Comparison of ENCODE assay signal across 27 cellular contexts in the genomic region with DNA sequence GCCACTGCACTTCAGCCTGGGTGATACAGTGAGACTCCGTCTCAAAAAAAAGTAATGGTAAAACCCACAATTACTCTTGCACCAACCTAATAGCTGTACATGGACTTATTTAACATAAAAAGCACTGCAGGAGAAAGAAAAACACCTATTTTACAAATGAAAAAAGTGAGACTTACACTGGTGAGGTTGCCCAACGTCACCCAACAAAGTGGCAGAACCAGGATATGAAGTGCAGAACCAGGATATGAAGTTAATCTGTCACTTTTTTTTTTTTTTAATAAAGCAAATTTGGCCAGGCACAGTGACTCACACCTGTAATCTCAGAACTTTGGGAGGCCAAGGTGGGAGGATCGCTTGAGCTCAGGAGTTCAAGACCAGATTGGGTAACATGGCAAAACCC. TPM values are rescaled to one million over a fixed set of nuclear protein-coding genes. Genes with fewer than 3 reads are reported as not detected.
DNase-seq lines count a peak whose midpoint lies in the region; ATAC-seq lines count a peak whose summit lies in the region.
"Had no signal": no experiment of that assay in that cellular context is flagged by ENCODE, and none has a peak within 500 bp of the region (broad histone marks: within the 10 kb centered on the region; RNA-seq: fewer than 3 reads in every experiment).

No MANE protein-coding gene starts in this region.

- DNase-seq in activated T-cell treated with anti-CD3 and anti-CD28 coated beads, Interleukin-2, amount 50 U/mL, for 24 hours, result no peak
- DNase-seq in activated T-cell treated with anti-CD3 and anti-CD28 coated beads, Interleukin-2, amount 50 U/mL, for 48 hours, result no peak
- DNase-seq in naive thymus-derived CD8-positive, alpha-beta T cell, result no peak
- DNase-seq in NCI-H187 (lab: John Stamatoyannopoulos, UW), result no peak
- DNase-seq: activated CD4-positive, CD25-positive, alpha-beta regulatory T cell treated with anti-CD3 and anti-CD28 coated beads, Interleukin-2, amount 50 U/mL, for 72 hours; caudate nucleus; DMS153; foreskin fibroblast; head of caudate nucleus; left ventricle myocardium inferior; mesenchymal stem cell; NCI-H1417; NCI-H2029 treated with DMSO at 0.1 percent for 48 hours; NCI-H524 treated with DMSO at 0.1 percent for 48 hours; right cardiac atrium; stimulated activated CD4-positive, alpha-beta T cell treated with anti-CD3 and anti-CD28 coated beads, Interleukin-1b, Interleukin-23, amount 100 ng/mL, for 48 hours; thyroid gland; uterus had no signal

- H3K36me3 ChIP-seq in KOPT-K1 (ENCODE audit: insufficient read depth, low read length), result no peaks in the 10 kb centered on the region
- H3K36me3 ChIP-seq: esophagus muscularis mucosa, HAP-1, left ventricle myocardium inferior, thyroid gland, uterus had no signal

- H3K4me1 Mint-ChIP-seq in activated T-cell treated with anti-CD3 and anti-CD28 coated beads, Interleukin-2, amount 50 U/mL, for 24 hours (ENCODE audit: low read depth), result peaks cover 88% of the 10 kb centered on the region
- H3K4me1 Mint-ChIP-seq in activated T-helper 17 cell treated with anti-CD3 and anti-CD28 coated beads, Interleukin-2, amount 50 U/mL, for 72 hours, result peaks cover 48% of the 10 kb centered on the region
- H3K4me1 Mint-ChIP-seq in naive thymus-derived CD8-positive, alpha-beta T cell, result peaks cover 38 to 90% (median 82%) of the 10 kb centered on the region in 4 donors

- peak overlapping the region; percentile 95 for H3K27ac ChIP-seq in KOPT-K1 (ENCODE audit: low read depth, low read length, poor library complexity, severe bottlenecking)
- H3K27ac ChIP-seq: esophagus muscularis mucosa, KMS-11, left ventricle myocardium inferior, parathyroid adenoma, SK-N-MC, thyroid gland, uterus had no signal

- peak overlapping the region; percentile 95 for H3K27ac Mint-ChIP-seq in activated T-cell treated with anti-CD3 and anti-CD28 coated beads, Interleukin-2, amount 50 U/mL, for 24 hours
- H3K27ac Mint-ChIP-seq in activated T-helper 17 cell treated with anti-CD3 and anti-CD28 coated beads, Interleukin-2, amount 50 U/mL, for 72 hours, result peak overlapping the region; percentile 99
- peak overlapping the region; percentile 92 to 98 (median 95) for H3K27ac Mint-ChIP-seq in naive thymus-derived CD8-positive, alpha-beta T cell

- no peaks in the 10 kb centered on the region for H3K36me3 Mint-ChIP-seq in activated T-cell treated with anti-CD3 and anti-CD28 coated beads, Interleukin-2, amount 50 U/mL, for 24 hours (ENCODE audit: low read depth)
- H3K36me3 Mint-ChIP-seq in activated T-helper 17 cell treated with anti-CD3 and anti-CD28 coated beads, Interleukin-2, amount 50 U/mL, for 72 hours (ENCODE audit: low read depth), result no peaks in the 10 kb centered on the region
- no peaks in the 10 kb centered on the region for H3K36me3 Mint-ChIP-seq in naive thymus-derived CD8-positive, alpha-beta T cell

- H3K4me3 Mint-ChIP-seq in activated T-cell treated with anti-CD3 and anti-CD28 coated beads, Interleukin-2, amount 50 U/mL, for 24 hours, result no peak overlapping the region
- H3K4me3 Mint-ChIP-seq in activated T-helper 17 cell treated with anti-CD3 and anti-CD28 coated beads, Interleukin-2, amount 50 U/mL, for 72 hours, result peak overlapping the region; percentile 97
- H3K4me3 Mint-ChIP-seq in naive thymus-derived CD8-positive, alpha-beta T cell, result peak overlapping the region in 6 of 10 donors; percentile 16 to 65 (median 50)

- no peaks in the 10 kb centered on the region for H3K9me3 ChIP-seq in KOPT-K1 (ENCODE audit: insufficient read depth, low read length, poor library complexity, severe bottlenecking)
- H3K9me3 ChIP-seq: esophagus muscularis mucosa, HAP-1, left ventricle myocardium inferior, thyroid gland, uterus had no signal

- no peak for ATAC-seq in activated T-helper 17 cell treated with anti-CD3 and anti-CD28 coated beads, Interleukin-2, amount 50 U/mL, for 72 hours (replicated peaks)
- ATAC-seq in naive thymus-derived CD8-positive, alpha-beta T cell, result no peak
- ATAC-seq in GM19328 (IDR thresholded peaks at IDR 0.05; ENCODE audit: unreplicated experiment) (no peak), HG03571 (IDR thresholded peaks at IDR 0.05; ENCODE audit: unreplicated experiment) (no peak)
- ATAC-seq: right cardiac atrium had no signal

- POLR2A ChIA-PET in naive thymus-derived CD8-positive, alpha-beta T cell (lab: Charles Lee), result interaction anchor here (0.7 to 5.7 kb wide), 5 partner anchors 9 to 87 kb away, joined by 3 to 59 read pairs (median 8); a partner anchor contains a TSS

- peaks cover 4% of the 10 kb centered on the region for H3K9me3 Mint-ChIP-seq in activated T-cell treated with anti-CD3 and anti-CD28 coated beads, Interleukin-2, amount 50 U/mL, for 24 hours
- no peaks in the 10 kb centered on the region for H3K9me3 Mint-ChIP-seq in activated T-helper 17 cell treated with anti-CD3 and anti-CD28 coated beads, Interleukin-2, amount 50 U/mL, for 72 hours
- peaks cover 0 to 9% (median 0%) of the 10 kb centered on the region in 9 donors for H3K9me3 Mint-ChIP-seq in naive thymus-derived CD8-positive, alpha-beta T cell

- no peaks in the 10 kb centered on the region for H3K27me3 Mint-ChIP-seq in activated T-cell treated with anti-CD3 and anti-CD28 coated beads, Interleukin-2, amount 50 U/mL, for 24 hours
- H3K27me3 Mint-ChIP-seq in activated T-helper 17 cell treated with anti-CD3 and anti-CD28 coated beads, Interleukin-2, amount 50 U/mL, for 72 hours, result no peaks in the 10 kb centered on the region
- no peaks in the 10 kb centered on the region for H3K27me3 Mint-ChIP-seq in naive thymus-derived CD8-positive, alpha-beta T cell

RNA-seq across cellular contexts. Expression of a gene that starts 13.5 kb away (rescaled TPM):
- 100 to 1,000 TPM; 168 to 190 TPM for total RNA-seq in activated T-helper 17 cell treated with anti-CD3 and anti-CD28 coated beads, Interleukin-2, amount 50 U/mL, for 72 hours
- total RNA-seq in naive thymus-derived CD8-positive, alpha-beta T cell, result 100 to 1,000 TPM; 312 to 331 TPM
- 10 to 100 TPM; 73.5 to 98.3 (median 91.9) TPM for polyA plus RNA-seq in naive thymus-derived CD8-positive, alpha-beta T cell
